Comparison of ENCODE assay signal across 2 cellular contexts in genomic region chr2:43726961-43727633, GRCh38. TPM values are rescaled to one million over a fixed set of nuclear protein-coding genes. Genes with fewer than 3 reads are reported as not detected.
"Had no signal": no experiment of that assay in that cellular context is flagged by ENCODE, and none has a peak within 500 bp of the region (broad histone marks: within the 10 kb centered on the region; RNA-seq: fewer than 3 reads in every experiment).

No MANE protein-coding gene starts in this region.

RNA-seq across cellular contexts. Expression of gene C1GALT1C1L, which starts 50.9 kb away (rescaled TPM):
- total RNA-seq: activated CD4-positive, alpha-beta memory T cell treated with anti-CD3 and anti-CD28 coated beads, Interleukin-2, amount 10 ng/mL, durations not matched to agents 7 days and 5 days; natural killer cell treated with Interleukin-12 subunit alpha and Interleukin-12 subunit beta and Interleukin-15 and Interleukin-18, amount 100 ng/mL, for 72 hours had no signal
